Comparison of ENCODE assay signal across 8 cellular contexts in the genomic region with DNA sequence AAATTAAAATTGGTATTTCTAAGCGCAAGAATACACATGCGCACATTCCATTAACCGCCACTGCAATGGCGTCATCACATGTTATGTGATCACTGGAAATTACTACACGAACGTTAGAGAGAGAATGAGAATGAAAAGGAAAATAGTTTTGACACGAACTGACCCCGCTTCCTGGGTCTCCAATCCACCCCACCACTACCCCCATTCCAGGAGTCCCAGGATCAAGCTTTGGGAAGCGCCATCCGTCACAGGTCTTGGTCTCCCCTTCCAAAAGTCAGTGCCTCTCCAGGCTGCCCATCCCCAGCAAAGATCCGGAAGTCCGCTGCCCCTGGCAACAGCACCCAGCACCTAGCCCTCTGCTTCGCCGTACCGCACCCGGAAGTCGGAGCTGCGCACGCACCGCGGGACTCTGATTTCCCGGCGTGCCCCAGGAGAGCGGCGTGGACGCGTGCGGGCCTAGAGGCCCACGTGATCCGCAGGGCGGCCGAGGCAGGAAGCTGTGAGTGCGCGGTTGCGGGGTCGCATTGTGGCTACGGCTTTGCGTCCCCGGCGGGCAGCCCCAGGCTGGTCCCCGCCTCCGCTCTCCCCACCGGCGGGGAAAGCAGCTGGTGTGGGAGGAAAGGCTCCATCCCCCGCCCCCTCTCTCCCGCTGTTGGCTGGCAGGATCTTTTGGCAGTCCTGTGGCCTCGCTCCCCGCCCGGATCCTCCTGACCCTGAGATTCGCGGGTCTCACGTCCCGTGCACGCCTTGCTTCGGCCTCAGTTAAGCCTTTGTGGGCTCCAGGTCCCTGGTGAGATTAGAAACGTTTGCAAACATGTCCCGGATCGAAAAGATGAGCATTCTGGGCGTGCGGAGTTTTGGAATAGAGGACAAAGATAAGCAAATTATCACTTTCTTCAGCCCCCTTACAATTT. TPM values are rescaled to one million over a fixed set of nuclear protein-coding genes. Genes with fewer than 3 reads are reported as not detected.
A peak's percentile ranks its signal among the peaks of the same experiment; 100 is the strongest.
DNase-seq lines count a peak whose midpoint lies in the region; ATAC-seq and TF ChIP-seq lines count a peak whose summit lies in the region.

RAD50 (plus strand) TSS at position 467 of the 914 bp plus-strand sequence; CDS start at position 815, 348 bp downstream.

- H3K36me3 ChIP-seq in left ventricle myocardium inferior = peaks cover 21% of the 10 kb centered on the region
- H3K36me3 ChIP-seq in upper lobe of right lung = peaks cover 18% of the 10 kb centered on the region

- H3K4me1 ChIP-seq in left ventricle myocardium inferior = peaks cover 29% of the 10 kb centered on the region
- H3K4me1 ChIP-seq in upper lobe of right lung = peaks cover 14% of the 10 kb centered on the region

- TF ChIP-seq POLR2A in GM15510 (IDR thresholded peaks at IDR 0.05; ENCODE audit: borderline replicate concordance, extremely low read depth, insufficient read length) = peak; percentile 93

- H3K9me3 ChIP-seq in left ventricle myocardium inferior (replicated peaks) = no peaks in the 10 kb centered on the region
- no peaks in the 10 kb centered on the region for H3K9me3 ChIP-seq in upper lobe of right lung

- peak within 1 kb of the TSS; percentile 92 for H3K4me3 Mint-ChIP-seq in T-helper 1 cell treated with Interleukin-12 subunit alpha and Interleukin-12 subunit beta and Interleukin-4 antibody, amounts not matched to agents 30 μg/mL and 1 μg/mL, for 36 hours
- H3K4me3 Mint-ChIP-seq in progenitor cell of endocrine pancreas (ENCODE audit: low read depth) = peak within 1 kb of the TSS; percentile 90

- peak within 1 kb of the TSS; percentile 95 for H3K27ac Mint-ChIP-seq in T-helper 1 cell treated with Interleukin-12 subunit alpha and Interleukin-12 subunit beta and Interleukin-4 antibody, amounts not matched to agents 30 μg/mL and 1 μg/mL, for 36 hours
- H3K27ac Mint-ChIP-seq in progenitor cell of endocrine pancreas = peak within 1 kb of the TSS; percentile 98

- TF ChIP-seq CTCF in left ventricle myocardium inferior (IDR thresholded peaks at IDR 0.05; ENCODE audit: borderline replicate concordance) (no peak), progenitor cell of endocrine pancreas (IDR thresholded peaks at IDR 0.05; ENCODE audit: unreplicated experiment) (no peak), upper lobe of right lung (IDR thresholded peaks at IDR 0.05) (no peak)

- intact Hi-C loops in left ventricle myocardium inferior (cut with micrococcal nuclease) = no loop called here
- intact Hi-C loops in upper lobe of right lung (cut with DNase I) = no loop called here

- ATAC-seq in HG02884 (IDR thresholded peaks at IDR 0.05; ENCODE audit: unreplicated experiment) (peak; percentile 95), upper lobe of right lung (peak; percentile 100)

- DNase-seq in NCI-H1694 (lab: John Stamatoyannopoulos, UW) = peak; percentile 25
- peak; percentile 78 for DNase-seq in amniotic stem cell (lab: John Stamatoyannopoulos, UW)
- peak; percentile 94 for DNase-seq in left ventricle myocardium inferior
- peak; percentile 79 for DNase-seq in progenitor cell of endocrine pancreas (ENCODE audit: low spot score, unreplicated experiment)
- peak; percentile 98 for DNase-seq in upper lobe of right lung

- H3K36me3 Mint-ChIP-seq in T-helper 1 cell treated with Interleukin-12 subunit alpha and Interleukin-12 subunit beta and Interleukin-4 antibody, amounts not matched to agents 30 μg/mL and 1 μg/mL, for 36 hours (ENCODE audit: low read depth) = peaks cover 2% of the 10 kb centered on the region
- H3K36me3 Mint-ChIP-seq in progenitor cell of endocrine pancreas (ENCODE audit: insufficient read depth) = no peaks in the 10 kb centered on the region

- H3K27me3 ChIP-seq in left ventricle myocardium inferior (ENCODE audit: low read depth) = no peaks in the 10 kb centered on the region
- H3K27me3 ChIP-seq in upper lobe of right lung = no peaks in the 10 kb centered on the region

- no peaks in the 10 kb centered on the region for H3K9me3 Mint-ChIP-seq in T-helper 1 cell treated with Interleukin-12 subunit alpha and Interleukin-12 subunit beta and Interleukin-4 antibody, amounts not matched to agents 30 μg/mL and 1 μg/mL, for 36 hours
- H3K9me3 Mint-ChIP-seq in progenitor cell of endocrine pancreas (ENCODE audit: low read depth) = peaks cover 3% of the 10 kb centered on the region

- H3K4me1 Mint-ChIP-seq in T-helper 1 cell treated with Interleukin-12 subunit alpha and Interleukin-12 subunit beta and Interleukin-4 antibody, amounts not matched to agents 30 μg/mL and 1 μg/mL, for 36 hours (ENCODE audit: low read depth) = peaks cover 22% of the 10 kb centered on the region
- H3K4me1 Mint-ChIP-seq in progenitor cell of endocrine pancreas (ENCODE audit: low read depth) = peaks cover 12% of the 10 kb centered on the region

- H3K27ac ChIP-seq in left ventricle myocardium inferior (replicated peaks) (peak within 1 kb of the TSS; percentile 89), upper lobe of right lung (peak within 1 kb of the TSS; percentile 93)

- H3K4me3 ChIP-seq in left ventricle myocardium inferior (peak within 1 kb of the TSS; percentile 88), upper lobe of right lung (peak within 1 kb of the TSS; percentile 94)

- no peaks in the 10 kb centered on the region for H3K27me3 Mint-ChIP-seq in T-helper 1 cell treated with Interleukin-12 subunit alpha and Interleukin-12 subunit beta and Interleukin-4 antibody, amounts not matched to agents 30 μg/mL and 1 μg/mL, for 36 hours (ENCODE audit: low read depth)
- H3K27me3 Mint-ChIP-seq in progenitor cell of endocrine pancreas = no peaks in the 10 kb centered on the region

RNA-seq across cellular contexts. Expression of gene RAD50, which starts in this region (rescaled TPM):
- total RNA-seq in left ventricle myocardium inferior = 33.4 TPM
- total RNA-seq in progenitor cell of endocrine pancreas = 50.2 and 52.4 TPM in 2 replicates
- total RNA-seq in upper lobe of right lung = 32.8 TPM

Comparison
In these comparisons a context has a peak if more than half of its experiments do, and no peak if none do; other contexts are left out.
1. Peak in every context shown above with its lines: DNase-seq, ATAC-seq, H3K4me3 ChIP-seq and H3K27ac ChIP-seq.
2. DNase-seq: peak in every context shown above with its lines; median percentile 98 in upper lobe of right lung; 94 in left ventricle myocardium inferior; 79 in progenitor cell of endocrine pancreas; 78 in amniotic stem cell; 25 in NCI-H1694.